ENCODE assay signal across 16 cellular contexts in the genomic region with DNA sequence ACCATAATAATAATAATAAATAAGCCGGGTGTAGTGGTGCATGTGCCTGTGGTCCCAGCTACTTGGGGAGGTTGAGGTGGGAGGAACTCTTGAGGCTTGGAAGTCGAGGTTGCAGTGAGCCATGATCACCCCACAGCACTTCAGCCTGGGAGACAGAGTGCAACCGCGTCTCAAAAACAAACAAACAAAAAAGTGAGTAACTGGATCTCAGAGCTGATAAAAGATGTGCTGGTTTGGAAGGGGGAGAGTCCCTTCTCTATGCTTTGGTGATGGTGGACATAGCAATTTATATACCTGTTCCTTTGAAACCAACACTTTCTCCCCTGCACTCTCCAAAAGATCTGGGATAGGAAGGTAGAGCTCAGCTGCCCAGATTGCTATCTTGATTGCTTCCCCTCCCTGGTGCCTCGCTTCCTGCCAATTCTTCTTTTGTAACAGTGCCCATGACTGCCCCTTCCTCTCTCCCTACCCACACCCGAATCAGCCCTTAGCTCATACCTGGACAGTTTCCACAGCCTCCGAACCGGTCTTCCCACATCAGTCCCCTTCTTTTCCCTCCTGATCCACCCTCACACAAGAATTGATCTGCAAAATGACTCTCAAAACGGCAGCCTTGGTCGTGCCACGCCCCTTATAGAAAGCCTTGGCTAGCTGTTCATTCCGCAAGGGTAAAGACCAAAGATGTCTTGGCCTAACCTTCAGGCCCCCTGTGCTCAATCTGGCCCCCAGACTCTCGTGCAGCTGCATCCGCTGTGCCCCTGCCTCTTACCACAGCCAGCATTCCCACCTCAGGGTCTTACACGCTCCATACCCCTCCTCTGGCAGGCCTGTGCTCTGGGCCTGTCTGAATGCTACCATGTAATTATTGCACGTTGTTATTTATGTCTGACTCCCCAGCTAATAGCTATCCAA. TPM values are rescaled to one million over a fixed set of nuclear protein-coding genes. Genes with fewer than 3 reads are reported as not detected.
DNase-seq lines count a peak whose midpoint lies in the region; ATAC-seq and TF ChIP-seq lines count a peak whose summit lies in the region.
"Had no signal": no experiment of that assay in that cellular context is flagged by ENCODE, and none has a peak within 500 bp of the region (broad histone marks: within the 10 kb centered on the region; RNA-seq: fewer than 3 reads in every experiment).

No MANE protein-coding gene starts in this region.

- CTCF ChIA-PET in mammary epithelial cell (lab: Charles Lee; ENCODE audit: low non-redundant PET) = no interaction called here

- intact Hi-C loops in mammary epithelial cell (cut with micrococcal nuclease) = no loop called here

- H3K4me1 ChIP-seq in HUES6 (ENCODE audit: control insufficient read depth, insufficient read depth, low read length) = peaks cover 43% of the 10 kb centered on the region
- H3K4me1 ChIP-seq in mammary epithelial cell (ENCODE audit: insufficient read depth, low read length) = peaks cover 5% of the 10 kb centered on the region
- H3K4me1 ChIP-seq: colonic mucosa had no signal

- peak overlapping the region; percentile 21 for H2AFZ ChIP-seq in mammary epithelial cell (ENCODE audit: low read depth, low read length)

- H3K9me3 ChIP-seq in HUES6 (ENCODE audit: control insufficient read depth, insufficient read depth, low read depth, low read length) = no peaks in the 10 kb centered on the region
- H3K9me3 ChIP-seq in mammary epithelial cell (replicated peaks; ENCODE audit: insufficient read depth, low read length) = no peaks in the 10 kb centered on the region
- H3K9me3 ChIP-seq: ascending aorta, colonic mucosa had no signal

- in situ Hi-C loops in mammary epithelial cell (cut with MboI; ENCODE audit: low sequenced_read_pairs in 2 of 2) = loop anchor here in 1 of 2 donors (25.0 kb wide), 1 partner anchor 564 kb away; no protein-coding TSS in a partner anchor

- H3K27ac Mint-ChIP-seq in naive B cell = peak overlapping the region in 5 of 6 donors; percentile 7 to 47 (median 24)

- WGBS in mammary epithelial cell (ENCODE audit: low coverage, missing lambda C conversion rate) = 66% methylated on average over 14 of the region's 16 CpGs

- H3K79me2 ChIP-seq in mammary epithelial cell (ENCODE audit: insufficient read depth, low read length) = no peaks in the 10 kb centered on the region

- H3K27me3 Mint-ChIP-seq in naive B cell = peaks cover 0 to 9% (median 0%) of the 10 kb centered on the region in 3 donors

- no peaks in the 10 kb centered on the region for H4K20me1 ChIP-seq in mammary epithelial cell (ENCODE audit: insufficient read depth, low read length)

- DNase-seq in CD1c-positive myeloid dendritic cell (ENCODE audit: extremely low spot score) (peak; percentile 43), mammary epithelial cell (no peak), naive B cell (no peak), H4 (ENCODE audit: low spot score) (no peak)
- no peak for DNase-seq in stimulated activated CD4-positive, alpha-beta T cell treated with anti-CD3 and anti-CD28 coated beads, Interleukin-4, amount 100 ng/mL, for 1 hour
- DNase-seq: activated gamma-delta T cell treated with Interleukin-2 at 50 U/mL for 16 hours, AML-193, colonic mucosa, DMS153, NCI-H2029, NCI-H524 treated with DMSO at 0.1 percent for 48 hours, T-helper 1 cell had no signal

- no peak overlapping the region for H3K4me2 ChIP-seq in mammary epithelial cell (ENCODE audit: insufficient read depth, low read depth, low read length)

- H3K36me3 Mint-ChIP-seq in naive B cell = no peaks in the 10 kb centered on the region

- H3K9ac ChIP-seq in HUES6 (ENCODE audit: low read length) (peak overlapping the region; percentile 52), mammary epithelial cell (ENCODE audit: insufficient read depth, low read length) (no peak overlapping the region)

- no peak overlapping the region for H3K27ac ChIP-seq in HUES6 (ENCODE audit: low read depth, low read length)
- H3K27ac ChIP-seq in mammary epithelial cell (ENCODE audit: insufficient read depth, low read depth, low read length) = no peak overlapping the region
- H3K27ac ChIP-seq: ascending aorta, colonic mucosa had no signal

- dilution Hi-C loops in mammary epithelial cell (cut with HindIII; ENCODE audit: low sequenced_read_pairs) = no loop called here

- TF ChIP-seq CTCF in mammary epithelial cell (conservative IDR thresholded peaks at IDR 0.05 in 1 of 2, IDR thresholded peaks at IDR 0.05 in 1 of 2; ENCODE audit: extremely low read depth in 1 of 2, insufficient read depth in 1 of 2, low read depth in 1 of 2, low read length in 2 of 2) = no peak

- BruUV-seq in mammary epithelial cell (replicated peaks; lab: Mats Ljungman, UMichigan) = no TSS peak

- H3K4me3 Mint-ChIP-seq in naive B cell = no peak overlapping the region

- ATAC-seq in naive B cell (ENCODE audit: low read depth in 2 of 2) (no peak), HG02678 (IDR thresholded peaks at IDR 0.05; ENCODE audit: unreplicated experiment) (no peak), HG03025 (IDR thresholded peaks at IDR 0.05; ENCODE audit: low FRiP score, unreplicated experiment) (no peak)

- H3K4me3 ChIP-seq in HUES6 (ENCODE audit: low read depth, low read length) (peak overlapping the region; percentile 46), mammary epithelial cell (replicated peaks in 1 of 3; ENCODE audit: insufficient read depth in 1 of 3, low read depth in 2 of 3, low read length in 3 of 3) (no peak overlapping the region)
- H3K4me3 ChIP-seq: ascending aorta, colonic mucosa had no signal

- H3K27me3 ChIP-seq in HUES6 (ENCODE audit: control insufficient read depth, insufficient read depth, low read length) (peaks cover under 1% of the 10 kb centered on the region; the same call in 1 of the 2 replicates), mammary epithelial cell (ENCODE audit: insufficient read depth, low read length) (no peaks in the 10 kb centered on the region)
- H3K27me3 ChIP-seq: ascending aorta, colonic mucosa had no signal

- H3K4me1 Mint-ChIP-seq in naive B cell = peaks cover 5 to 17% (median 14%) of the 10 kb centered on the region in 3 donors

- H3K9me3 Mint-ChIP-seq in naive B cell = no peaks in the 10 kb centered on the region

- H3K36me3 ChIP-seq in HUES6 (ENCODE audit: control insufficient read depth, insufficient read depth, low read length) (no peaks in the 10 kb centered on the region), mammary epithelial cell (ENCODE audit: insufficient read depth, low read length) (no peaks in the 10 kb centered on the region)
- H3K36me3 ChIP-seq: ascending aorta, colonic mucosa had no signal

RNA-seq across cellular contexts. Expression of gene UBE2E1, which starts 54.9 kb away (rescaled TPM):
- total RNA-seq in mammary epithelial cell = 10 to 100 TPM; 49.5 to 92.7 TPM
- polyA plus RNA-seq in mammary epithelial cell (115 TPM), naive B cell (ENCODE audit: low read depth in 6 of 6) (10 to 100 TPM in 5 of 6 donors, 1 to 10 TPM in 1; 8.7 to 33.7 (median 18.1) TPM)
- 45.1 TPM for polyA minus RNA-seq in mammary epithelial cell
- 62.5 and 81.4 TPM in 2 replicates for total RNA-seq in H4 (2014; rRNA removed; shearing (Covaris generic))
